Comparison of ENCODE assay signal across 27 cellular contexts in the genomic region with DNA sequence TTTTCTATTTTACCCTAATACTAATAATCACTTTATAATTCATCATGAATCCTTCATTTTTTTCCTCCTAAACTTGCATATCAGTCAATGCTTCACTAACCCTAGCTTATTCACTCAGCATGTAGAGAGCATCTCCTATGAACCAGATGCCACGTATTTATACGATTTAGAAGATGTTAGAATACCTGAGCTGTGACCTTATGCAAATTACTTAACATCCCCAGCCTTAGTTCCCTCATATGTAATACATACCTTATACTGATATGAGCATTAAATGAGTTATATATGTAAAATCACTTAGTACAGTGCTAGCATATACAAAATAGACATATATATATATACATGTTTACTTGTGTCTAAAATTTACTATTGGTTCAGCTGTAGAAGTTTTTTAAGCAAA.
"Had no signal": no experiment of that assay in that cellular context is flagged by ENCODE, and none has a peak within 500 bp of the region (broad histone marks: within the 10 kb centered on the region; RNA-seq: fewer than 3 reads in every experiment).

No MANE protein-coding gene starts in this region.

- DNase-seq: activated CD4-positive, alpha-beta memory T cell treated with anti-CD3 and anti-CD28 coated beads, Interleukin-2, amount 10 ng/mL, durations not matched to agents 7 days and 5 days; activated CD4-positive, alpha-beta T cell treated with anti-CD3 and anti-CD28 coated beads for 48 hours; activated CD4-positive, CD25-positive, alpha-beta regulatory T cell; activated CD8-positive, alpha-beta memory T cell treated with anti-CD3 and anti-CD28 coated beads, Interleukin-2, amount 10 ng/mL, durations not matched to agents 7 days and 5 days; activated naive CD4-positive, alpha-beta T cell treated with anti-CD3 and anti-CD28 coated beads, Interleukin-2, amount 10 ng/mL, durations not matched to agents 7 days and 5 days; activated T-cell treated with anti-CD3 and anti-CD28 coated beads, Interleukin-2, amount 50 U/mL, for 1 hour; aorta; brain microvascular endothelial cell; central memory CD4-positive, alpha-beta T cell; colonic mucosa; endodermal cell; foreskin melanocyte; head of caudate nucleus; kidney; midbrain; nephron progenitor cell; occipital lobe; retina; spleen; stimulated activated CD4-positive, alpha-beta T cell treated with anti-CD3 and anti-CD28 coated beads, Interleukin-4, amount 100 ng/mL, for 4 hours; upper lobe of right lung had no signal

- H3K9me3 ChIP-seq: colonic mucosa, spleen, thoracic aorta, upper lobe of right lung had no signal

- H3K27me3 ChIP-seq: brain microvascular endothelial cell, colonic mucosa, spleen, upper lobe of right lung had no signal

- H3K27ac ChIP-seq: brain microvascular endothelial cell, colonic mucosa, epithelial cell of prostate, spleen, thoracic aorta, upper lobe of right lung had no signal

- H3K36me3 ChIP-seq: colonic mucosa had no signal

- H3K27me3 Mint-ChIP-seq: activated CD4-positive, alpha-beta memory T cell treated with anti-CD3 and anti-CD28 coated beads, Interleukin-2, amount 10 ng/mL, durations not matched to agents 7 days and 5 days; activated CD8-positive, alpha-beta memory T cell treated with anti-CD3 and anti-CD28 coated beads, Interleukin-2, amount 10 ng/mL, durations not matched to agents 7 days and 5 days; activated naive CD4-positive, alpha-beta T cell treated with anti-CD3 and anti-CD28 coated beads, Interleukin-2, amount 10 ng/mL, durations not matched to agents 7 days and 5 days; stimulated activated memory B cell treated with anti-CD40 and anti-IgM and Interleukin-4, amounts not matched to agents 10 μg/mL and 1 μg/mL and 100 μg/mL, for 72 hours had no signal

- H3K27ac Mint-ChIP-seq: activated CD4-positive, alpha-beta memory T cell treated with anti-CD3 and anti-CD28 coated beads, Interleukin-2, amount 10 ng/mL, durations not matched to agents 7 days and 5 days; activated naive CD4-positive, alpha-beta T cell treated with anti-CD3 and anti-CD28 coated beads, Interleukin-2, amount 10 ng/mL, durations not matched to agents 7 days and 5 days; endodermal cell; nephron progenitor cell; T-helper 2 cell treated with Interferon-gamma antibody and Interleukin-4, amounts not matched to agents 5 μg/mL and 100 μg/mL, for 36 hours had no signal

- H3K4me1 Mint-ChIP-seq: endodermal cell, nephron progenitor cell had no signal

- H3K4me3 Mint-ChIP-seq: activated CD4-positive, alpha-beta memory T cell treated with anti-CD3 and anti-CD28 coated beads, Interleukin-2, amount 10 ng/mL, durations not matched to agents 7 days and 5 days; activated CD8-positive, alpha-beta memory T cell treated with anti-CD3 and anti-CD28 coated beads, Interleukin-2, amount 10 ng/mL, durations not matched to agents 7 days and 5 days; activated naive CD4-positive, alpha-beta T cell treated with anti-CD3 and anti-CD28 coated beads, Interleukin-2, amount 10 ng/mL, durations not matched to agents 7 days and 5 days; endodermal cell; nephron progenitor cell; stimulated activated memory B cell treated with anti-CD40 and anti-IgM and Interleukin-4, amounts not matched to agents 10 μg/mL and 1 μg/mL and 100 μg/mL, for 72 hours; T-helper 2 cell treated with Interferon-gamma antibody and Interleukin-4, amounts not matched to agents 5 μg/mL and 100 μg/mL, for 36 hours had no signal

- H3K4me3 ChIP-seq: colonic mucosa, lung, spleen, thoracic aorta, upper lobe of right lung had no signal

- ATAC-seq: activated CD8-positive, alpha-beta memory T cell treated with anti-CD3 and anti-CD28 coated beads, Interleukin-2, amount 10 ng/mL, durations not matched to agents 7 days and 5 days; left lobe of liver; stimulated activated memory B cell treated with anti-CD40 and anti-IgM and Interleukin-4, amounts not matched to agents 10 μg/mL and 1 μg/mL and 100 μg/mL, for 72 hours; upper lobe of right lung had no signal

- H3K4me1 ChIP-seq: colonic mucosa, upper lobe of right lung had no signal

- H3K9me3 Mint-ChIP-seq: activated CD4-positive, alpha-beta memory T cell treated with anti-CD3 and anti-CD28 coated beads, Interleukin-2, amount 10 ng/mL, durations not matched to agents 7 days and 5 days; activated naive CD4-positive, alpha-beta T cell treated with anti-CD3 and anti-CD28 coated beads, Interleukin-2, amount 10 ng/mL, durations not matched to agents 7 days and 5 days; endodermal cell; nephron progenitor cell; stimulated activated memory B cell treated with anti-CD40 and anti-IgM and Interleukin-4, amounts not matched to agents 10 μg/mL and 1 μg/mL and 100 μg/mL, for 72 hours; T-helper 2 cell treated with Interferon-gamma antibody and Interleukin-4, amounts not matched to agents 5 μg/mL and 100 μg/mL, for 36 hours had no signal
